ENCODE assay signal across 12 cellular contexts in the genomic region with DNA sequence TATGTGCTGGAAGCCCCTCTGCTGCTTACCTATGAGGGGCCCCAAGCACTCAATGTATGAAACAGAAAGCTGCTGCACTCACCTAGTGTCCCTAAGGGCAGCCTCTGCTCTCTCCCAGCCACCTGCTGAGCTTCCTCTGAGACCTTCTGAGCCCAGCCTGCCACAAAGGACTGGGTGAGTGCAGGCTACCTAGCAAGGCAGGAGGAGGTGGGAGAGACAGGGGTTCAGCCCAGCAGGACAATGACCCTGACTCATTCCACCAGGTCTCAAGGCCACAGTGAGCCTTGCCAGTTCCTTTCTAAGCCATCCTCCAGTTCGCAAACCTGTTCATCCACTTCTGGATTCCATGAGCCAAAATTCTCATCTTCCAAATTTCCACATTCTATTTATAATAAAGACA.
A peak's percentile ranks its signal among the peaks of the same experiment; 100 is the strongest.
DNase-seq lines count a peak whose midpoint lies in the region; ATAC-seq, FAIRE-seq and TF ChIP-seq lines count a peak whose summit lies in the region.
"Had no signal": no experiment of that assay in that cellular context is flagged by ENCODE, and none has a peak within 500 bp of the region (broad histone marks: within the 10 kb centered on the region; RNA-seq: fewer than 3 reads in every experiment).

No MANE protein-coding gene starts in this region.

- peak overlapping the region; percentile 9 for H3K4me3 ChIP-seq in OCI-LY1 (ENCODE audit: low read depth, low read length, poor library complexity, severe bottlenecking)

- peaks cover 35% of the 10 kb centered on the region for H3K36me3 Mint-ChIP-seq in T-helper 1 cell treated with Interleukin-12 subunit alpha and Interleukin-12 subunit beta and Interleukin-4 antibody, amounts not matched to agents 30 μg/mL and 1 μg/mL, for 36 hours (ENCODE audit: low read depth)
- H3K36me3 Mint-ChIP-seq in nephron (ENCODE audit: low read depth), result no peaks in the 10 kb centered on the region

- no peaks in the 10 kb centered on the region for H3K9me3 ChIP-seq in OCI-LY1 (ENCODE audit: low read length)

- H3K4me1 Mint-ChIP-seq in T-helper 1 cell treated with Interleukin-12 subunit alpha and Interleukin-12 subunit beta and Interleukin-4 antibody, amounts not matched to agents 30 μg/mL and 1 μg/mL, for 36 hours (ENCODE audit: low read depth), result peaks cover 77% of the 10 kb centered on the region
- peaks cover 51% of the 10 kb centered on the region for H3K4me1 Mint-ChIP-seq in nephron

- H3K27ac Mint-ChIP-seq in T-helper 1 cell treated with Interleukin-12 subunit alpha and Interleukin-12 subunit beta and Interleukin-4 antibody, amounts not matched to agents 30 μg/mL and 1 μg/mL, for 36 hours, result peak overlapping the region; percentile 16
- peak overlapping the region in 2 of 3 experiments; percentile 21 to 80 for H3K27ac Mint-ChIP-seq in nephron

- no peaks in the 10 kb centered on the region for H3K27me3 Mint-ChIP-seq in T-helper 1 cell treated with Interleukin-12 subunit alpha and Interleukin-12 subunit beta and Interleukin-4 antibody, amounts not matched to agents 30 μg/mL and 1 μg/mL, for 36 hours (ENCODE audit: low read depth)
- no peaks in the 10 kb centered on the region for H3K27me3 Mint-ChIP-seq in nephron (ENCODE audit: low read depth)

- H3K9ac ChIP-seq in OCI-LY1 (ENCODE audit: low read length), result peak overlapping the region; percentile 46; the same call in 1 of the 2 replicates

- peak; percentile 29 for ATAC-seq in GM21526 (IDR thresholded peaks at IDR 0.05; ENCODE audit: low FRiP score, unreplicated experiment)

- DNase-seq in T-helper 1 cell (no peak), urothelium cell line (ENCODE audit: low spot score) (no peak)
- no peak for DNase-seq in activated CD4-positive, alpha-beta T cell treated with anti-CD3 and anti-CD28 coated beads, Interleukin-2, amount 50 U/mL, for 4 hours
- no peak for DNase-seq in activated CD4-positive, CD25-positive, alpha-beta regulatory T cell (lab: John Stamatoyannopoulos, UW)
- DNase-seq: activated CD4-positive, alpha-beta T cell treated with anti-CD3 and anti-CD28 coated beads, Interleukin-2, amount 50 U/mL, for 1 hour; NCI-H1694; trophoblast cell had no signal

- H3K79me2 ChIP-seq in OCI-LY1 (ENCODE audit: insufficient read depth, low read length), result peaks cover 99% of the 10 kb centered on the region

- no peaks in the 10 kb centered on the region for H3F3A ChIP-seq in OCI-LY1 (ENCODE audit: insufficient read depth, low read length)

- H3K4me3 Mint-ChIP-seq in T-helper 1 cell treated with Interleukin-12 subunit alpha and Interleukin-12 subunit beta and Interleukin-4 antibody, amounts not matched to agents 30 μg/mL and 1 μg/mL, for 36 hours, result no peak overlapping the region
- H3K4me3 Mint-ChIP-seq in nephron, result no peak overlapping the region

- peak overlapping the region; percentile 92 for H3K27ac ChIP-seq in OCI-LY1 (ENCODE audit: low read depth, low read length, poor library complexity, severe bottlenecking)

- H4K20me1 ChIP-seq in OCI-LY1 (ENCODE audit: insufficient read depth, low read length), result no peaks in the 10 kb centered on the region

- no peaks in the 10 kb centered on the region for H3K9me3 Mint-ChIP-seq in T-helper 1 cell treated with Interleukin-12 subunit alpha and Interleukin-12 subunit beta and Interleukin-4 antibody, amounts not matched to agents 30 μg/mL and 1 μg/mL, for 36 hours
- H3K9me3 Mint-ChIP-seq in nephron, result no peaks in the 10 kb centered on the region

- H3K27me3 ChIP-seq in OCI-LY1 (ENCODE audit: insufficient read depth, low read length), result no peaks in the 10 kb centered on the region

- H3K36me3 ChIP-seq in OCI-LY1 (ENCODE audit: insufficient read depth, low read length), result peaks cover 27% of the 10 kb centered on the region; the same call in 1 of the 2 replicates

- peak overlapping the region; percentile 71 for H3K4me2 ChIP-seq in OCI-LY1 (ENCODE audit: low read length)

- H3K4me1 ChIP-seq in OCI-LY1 (ENCODE audit: insufficient read depth, low read length, severe bottlenecking), result peaks cover 100% of the 10 kb centered on the region

- H3K9me2 ChIP-seq in OCI-LY1 (ENCODE audit: low read depth, low read length), result no peaks in the 10 kb centered on the region

- no peak overlapping the region for H2AFZ ChIP-seq in OCI-LY1 (ENCODE audit: low read length)

- no peak for FAIRE-seq in urothelium cell line (lab: Jason Lieb, UNC)
- FAIRE-seq: keratinocyte had no signal

- TF ChIP-seq CTCF in OCI-LY1 (IDR thresholded peaks at IDR 0.05; ENCODE audit: low read length) (no peak), nephron (IDR thresholded peaks at IDR 0.05; ENCODE audit: unreplicated experiment in 3 of 3) (no peak)
